Comparison of ENCODE assay signal across 32 cellular contexts in genomic region chr2:152510636-152511035, GRCh38.
"Had no signal": no experiment of that assay in that cellular context is flagged by ENCODE, and none has a peak within 500 bp of the region (broad histone marks: within the 10 kb centered on the region; RNA-seq: fewer than 3 reads in every experiment).

No MANE protein-coding gene starts in this region.

- H3K4me2 ChIP-seq: KMS-11, PC-9 had no signal

- H3K9me3 ChIP-seq: adrenal gland had no signal

- H2AFZ ChIP-seq: PC-9 had no signal

- H3K27me3 Mint-ChIP-seq: brain had no signal

- H3K27me3 ChIP-seq: adrenal gland had no signal

- H3K36me3 Mint-ChIP-seq: activated naive CD4-positive, alpha-beta T cell treated with anti-CD3 and anti-CD28 coated beads, Interleukin-2, amount 50 U/mL, for 72 hours had no signal

- H3K9ac ChIP-seq: KMS-11 had no signal

- H3K27ac Mint-ChIP-seq: activated CD4-positive, alpha-beta T cell treated with anti-CD3 and anti-CD28 coated beads, Interleukin-2, amount 10 ng/mL, durations not matched to agents 24 days and 14 days; activated CD8-positive, alpha-beta T cell treated with anti-CD3 and anti-CD28 coated beads, Interleukin-2, amount 10 ng/mL, durations not matched to agents 7 days and 5 days; activated naive CD4-positive, alpha-beta T cell treated with anti-CD3 and anti-CD28 coated beads for 36 hours; activated naive CD4-positive, alpha-beta T cell treated with anti-CD3 and anti-CD28 coated beads, Interleukin-2, amount 50 U/mL, for 72 hours; activated T-cell treated with anti-CD3 and anti-CD28 coated beads, Interleukin-2, amount 50 U/mL, for 24 hours; activated T-helper 1 cell treated with anti-CD3 and anti-CD28 coated beads, Interleukin-12 subunit alpha, Interleukin-12 subunit beta, Interleukin-2, Interleukin-4 antibody, amounts not matched to agents 30 ng/mL and 10 ng/mL and 1 ng/mL, durations not matched to agents 14 hours and 24 hours and 36 hours; brain had no signal

- H3K9me3 Mint-ChIP-seq: activated CD4-positive, alpha-beta T cell treated with anti-CD3 and anti-CD28 coated beads, Interleukin-2, amount 10 ng/mL, durations not matched to agents 24 days and 14 days; activated naive CD4-positive, alpha-beta T cell treated with anti-CD3 and anti-CD28 coated beads for 36 hours; activated naive CD4-positive, alpha-beta T cell treated with anti-CD3 and anti-CD28 coated beads, Interleukin-2, amount 50 U/mL, for 72 hours; activated T-cell treated with anti-CD3 and anti-CD28 coated beads, Interleukin-2, amount 50 U/mL, for 24 hours; activated T-helper 1 cell treated with anti-CD3 and anti-CD28 coated beads, Interleukin-12 subunit alpha, Interleukin-12 subunit beta, Interleukin-2, Interleukin-4 antibody, amounts not matched to agents 30 ng/mL and 10 ng/mL and 1 ng/mL, durations not matched to agents 14 hours and 24 hours and 36 hours had no signal

- DNase-seq: activated CD4-positive, alpha-beta T cell treated with anti-CD3 and anti-CD28 coated beads, Interleukin-2, amount 10 ng/mL, durations not matched to agents 24 days and 14 days; activated CD4-positive, alpha-beta T cell treated with anti-CD3 and anti-CD28 coated beads, Interleukin-2, amount 50 U/mL, for 4 hours; activated CD4-positive, CD25-positive, alpha-beta regulatory T cell; activated CD8-positive, alpha-beta T cell treated with anti-CD3 and anti-CD28 coated beads, Interleukin-2, amount 10 ng/mL, durations not matched to agents 7 days and 5 days; activated gamma-delta T cell treated with Interleukin-2 at 50 U/mL for 16 hours; activated naive CD4-positive, alpha-beta T cell treated with anti-CD3 and anti-CD28 coated beads for 36 hours; activated T-cell treated with anti-CD3 and anti-CD28 coated beads, Interleukin-2, amount 50 U/mL, for 24 hours; adrenal gland; anterior cingulate cortex; caudate nucleus; cerebellar nuclear complex; NCI-H1105; NCI-H1436; NCI-H1694; NCI-H2029 treated with DMSO at 0.1 percent for 48 hours; NCI-H2107; NCI-H2171; NCI-H510A; NCI-H526; NCI-H748 treated with DMSO at 0.1 percent for 48 hours; NK-92 treated with Interleukin-12 subunit alpha and Interleukin-12 subunit beta, amount 100 ng/mL, for 24 hours; PC-9; Right ventricle myocardium superior; SW 1271; T-helper 1 cell; T-helper 2 cell; T-helper 9 cell; WERI-Rb-1 had no signal

- H3K4me3 Mint-ChIP-seq: activated CD4-positive, alpha-beta T cell treated with anti-CD3 and anti-CD28 coated beads, Interleukin-2, amount 10 ng/mL, durations not matched to agents 24 days and 14 days; activated CD8-positive, alpha-beta T cell treated with anti-CD3 and anti-CD28 coated beads, Interleukin-2, amount 10 ng/mL, durations not matched to agents 7 days and 5 days; activated naive CD4-positive, alpha-beta T cell treated with anti-CD3 and anti-CD28 coated beads for 36 hours; activated T-cell treated with anti-CD3 and anti-CD28 coated beads, Interleukin-2, amount 50 U/mL, for 24 hours; activated T-helper 1 cell treated with anti-CD3 and anti-CD28 coated beads, Interleukin-12 subunit alpha, Interleukin-12 subunit beta, Interleukin-2, Interleukin-4 antibody, amounts not matched to agents 30 ng/mL and 10 ng/mL and 1 ng/mL, durations not matched to agents 14 hours and 24 hours and 36 hours; brain had no signal

- H3K27ac ChIP-seq: adrenal gland, KMS-11, PC-9, WERI-Rb-1 had no signal

- H3K4me3 ChIP-seq: adrenal gland, PC-9 had no signal
